ENCODE assay signal across 19 cellular contexts in the genomic region with DNA sequence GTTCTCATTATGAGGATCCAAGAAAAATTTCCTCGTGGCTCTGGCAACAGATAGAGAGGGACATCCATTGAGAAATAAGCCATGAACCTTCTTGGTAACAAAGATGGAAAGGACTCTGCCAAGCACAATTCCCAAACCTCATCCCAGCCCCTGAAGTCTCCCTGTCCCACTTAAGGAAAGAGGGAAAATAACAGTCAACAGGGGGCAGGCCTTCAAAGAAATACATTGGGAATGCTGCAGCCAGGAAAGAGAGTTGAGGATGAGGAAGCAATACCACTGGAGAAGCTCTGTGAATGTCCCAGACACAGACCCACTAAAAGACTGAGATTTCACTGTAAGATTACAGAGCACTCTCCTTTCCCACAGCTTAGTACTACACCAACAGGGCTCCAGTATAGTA.
DNase-seq lines count a peak whose midpoint lies in the region; ATAC-seq and TF ChIP-seq lines count a peak whose summit lies in the region.
"Had no signal": no experiment of that assay in that cellular context is flagged by ENCODE, and none has a peak within 500 bp of the region (broad histone marks: within the 10 kb centered on the region; RNA-seq: fewer than 3 reads in every experiment).

No MANE protein-coding gene starts in this region.

- no peak overlapping the region for H4K8ac ChIP-seq in IMR-90 (ENCODE audit: low read depth in 2 of 2, low read length in 2 of 2)
- no peak overlapping the region for H4K8ac ChIP-seq in mesendoderm (ENCODE audit: low read depth, low read length)

- no peak for TF ChIP-seq CTCF in IMR-90 (conservative IDR thresholded peaks at IDR 0.05; ENCODE audit: low read depth, low read length)
- TF ChIP-seq CTCF in endodermal cell (conservative IDR thresholded peaks at IDR 0.05): peak; percentile 61
- TF ChIP-seq CTCF in chondrocyte (IDR thresholded peaks at IDR 0.05): no peak

- H3K4me3 ChIP-seq in IMR-90 (ENCODE audit: insufficient read depth, low read depth, low read length) (no peak overlapping the region), endodermal cell (ENCODE audit: low read length) (no peak overlapping the region), mesendoderm (ENCODE audit: low read length) (no peak overlapping the region)
- H3K4me3 ChIP-seq: BLaER1 treated with 17β-estradiol and CSF1 and Interleukin-3, amounts not matched to agents 10 nM and 100 nM; GM12878; K562 had no signal

- H2BK20ac ChIP-seq in IMR-90 (ENCODE audit: low read depth, low read length): no peak overlapping the region

- no peaks in the 10 kb centered on the region for H4K20me1 ChIP-seq in IMR-90 (ENCODE audit: insufficient read depth, low read length)
- H4K20me1 ChIP-seq: BLaER1 treated with 17β-estradiol and CSF1 and Interleukin-3, amounts not matched to agents 10 nM and 100 nM had no signal

- no peak for TF ChIP-seq RAD21 in IMR-90 (IDR thresholded peaks at IDR 0.05; ENCODE audit: low read length)

- DNase-seq in activated naive CD8-positive, alpha-beta T cell treated with anti-CD3 and anti-CD28 coated beads for 36 hours: no peak
- DNase-seq in activated naive CD8-positive, alpha-beta T cell treated with anti-CD3 and anti-CD28 coated beads, Interleukin-2, amount 50 U/mL, for 24 hours: no peak
- DNase-seq in IMR-90: no peak
- peak; percentile 54 for DNase-seq in endodermal cell
- peak; percentile 39 for DNase-seq in mesendoderm
- DNase-seq in chondrocyte (ENCODE audit: low spot score): no peak
- no peak for DNase-seq in GF-D8 (lab: John Stamatoyannopoulos, UW)
- no peak for DNase-seq in NCI-H146 (lab: John Stamatoyannopoulos, UW)
- DNase-seq: 8988T; Calu3; CD8-positive, alpha-beta T cell; DMS79 treated with DMSO at 0.1 percent for 48 hours; GOT3; HCEC 1CT had no signal

- no peaks in the 10 kb centered on the region for H3K27me3 Mint-ChIP-seq in activated naive CD8-positive, alpha-beta T cell treated with anti-CD3 and anti-CD28 coated beads for 36 hours
- H3K27me3 Mint-ChIP-seq in activated naive CD8-positive, alpha-beta T cell treated with anti-CD3 and anti-CD28 coated beads, Interleukin-2, amount 50 U/mL, for 24 hours: no peaks in the 10 kb centered on the region
- H3K27me3 Mint-ChIP-seq in endodermal cell (ENCODE audit: insufficient read depth) (no peaks in the 10 kb centered on the region), chondrocyte (ENCODE audit: low read depth) (no peaks in the 10 kb centered on the region)
- H3K27me3 Mint-ChIP-seq: B cell had no signal

- no peak overlapping the region for H3K4ac ChIP-seq in IMR-90 (ENCODE audit: low read depth, low read length)
- no peak overlapping the region for H3K4ac ChIP-seq in mesendoderm (ENCODE audit: low read depth, low read length)

- H3K36me3 ChIP-seq in IMR-90 (ENCODE audit: control insufficient read depth, insufficient read depth, low read length) (no peaks in the 10 kb centered on the region), endodermal cell (ENCODE audit: control insufficient read depth, insufficient read depth, low read length) (no peaks in the 10 kb centered on the region), mesendoderm (ENCODE audit: control insufficient read depth, insufficient read depth, low read length) (no peaks in the 10 kb centered on the region)
- H3K36me3 ChIP-seq: BLaER1 treated with 17β-estradiol and CSF1 and Interleukin-3, amounts not matched to agents 10 nM and 100 nM had no signal

- H3K4me3 Mint-ChIP-seq in activated naive CD8-positive, alpha-beta T cell treated with anti-CD3 and anti-CD28 coated beads for 36 hours: no peak overlapping the region
- H3K4me3 Mint-ChIP-seq in activated naive CD8-positive, alpha-beta T cell treated with anti-CD3 and anti-CD28 coated beads, Interleukin-2, amount 50 U/mL, for 24 hours: no peak overlapping the region
- H3K4me3 Mint-ChIP-seq in endodermal cell (no peak overlapping the region), chondrocyte (ENCODE audit: unreplicated experiment) (no peak overlapping the region)
- H3K4me3 Mint-ChIP-seq: B cell; CD8-positive, alpha-beta T cell had no signal

- no TSS peak for BruUV-seq in IMR-90 (replicated peaks; lab: Mats Ljungman, UMichigan)

- CTCF ChIA-PET in IMR-90 (lab: Yijun Ruan, JAX): no interaction called here

- no peaks in the 10 kb centered on the region for H3K9me1 ChIP-seq in IMR-90 (ENCODE audit: insufficient read depth, low read length)

- no peak overlapping the region for H2AFZ ChIP-seq in IMR-90 (replicated peaks; ENCODE audit: low read length, poor library complexity)

- no peak overlapping the region for H3K14ac ChIP-seq in IMR-90 (replicated peaks; ENCODE audit: low read depth, low read length)

- no peak overlapping the region for H2BK5ac ChIP-seq in IMR-90 (ENCODE audit: low read depth, low read length, poor library complexity, severe bottlenecking)
- no peak overlapping the region for H2BK5ac ChIP-seq in mesendoderm (ENCODE audit: low read length)

- H2BK120ac ChIP-seq in IMR-90 (ENCODE audit: low read depth, low read length) (no peak overlapping the region), mesendoderm (ENCODE audit: low read depth, low read length) (no peak overlapping the region)

- no peak overlapping the region for H2BK15ac ChIP-seq in IMR-90 (ENCODE audit: low read depth, low read length)
- no peak overlapping the region for H2BK15ac ChIP-seq in mesendoderm (replicated peaks; ENCODE audit: low read depth)

- no CpG with 5 or more reads among the region's 1 CpG for WGBS in IMR-90 (ENCODE audit: extremely low coverage in 2 of 2, insufficient read length in 1 of 2), 2 experiments
- 92 to 100% methylated on average over 1 of the region's 1 CpG for WGBS in endodermal cell (ENCODE audit: insufficient coverage in 1 of 2, insufficient read length in 1 of 2), 2 experiments
- WGBS in mesendoderm (ENCODE audit: extremely low coverage, insufficient coverage, low lambda C conversion rate): no CpG with 5 or more reads among the region's 1 CpG

- H2AK5ac ChIP-seq in IMR-90 (ENCODE audit: low read depth, low read length) (no peak overlapping the region), mesendoderm (ENCODE audit: low read length) (no peak overlapping the region)

- H3K23ac ChIP-seq in IMR-90 (ENCODE audit: low read depth, low read length): no peak overlapping the region
- H3K23ac ChIP-seq in mesendoderm (ENCODE audit: low read length): no peak overlapping the region

- H4K5ac ChIP-seq in IMR-90 (ENCODE audit: low read depth, low read length) (peak overlapping the region; percentile 38; the same call in 1 of the 2 replicates), mesendoderm (ENCODE audit: low read length) (no peak overlapping the region)

- no peaks in the 10 kb centered on the region for H3K79me2 ChIP-seq in mesendoderm (ENCODE audit: control insufficient read depth, insufficient read depth, low read length)

- no peaks in the 10 kb centered on the region for H3K9me3 ChIP-seq in IMR-90 (ENCODE audit: control insufficient read depth, insufficient read depth, low read length)
- H3K9me3 ChIP-seq in endodermal cell (ENCODE audit: control insufficient read depth, low read length): no peaks in the 10 kb centered on the region
- H3K9me3 ChIP-seq: BLaER1 treated with 17β-estradiol and CSF1 and Interleukin-3, amounts not matched to agents 10 nM and 100 nM had no signal

- in situ Hi-C loops in IMR-90 (cut with MboI; ENCODE audit: low sequenced_read_pairs): no loop called here

- H3K56ac ChIP-seq in IMR-90 (ENCODE audit: extremely low read depth, insufficient read depth, low read length) (no peak overlapping the region), mesendoderm (ENCODE audit: low read length) (no peak overlapping the region)

- H3K18ac ChIP-seq in IMR-90 (ENCODE audit: low read depth, low read length) (peak overlapping the region; percentile 83), mesendoderm (ENCODE audit: low read length) (no peak overlapping the region)

- H4K91ac ChIP-seq in IMR-90 (ENCODE audit: insufficient read depth, low read depth, low read length): no peak overlapping the region

- no peaks in the 10 kb centered on the region for H3K27me3 ChIP-seq in IMR-90 (ENCODE audit: control insufficient read depth, insufficient read depth, low read length)
- no peaks in the 10 kb centered on the region for H3K27me3 ChIP-seq in endodermal cell (ENCODE audit: control insufficient read depth, insufficient read depth, low read length, poor library complexity, severe bottlenecking)
- no peaks in the 10 kb centered on the region for H3K27me3 ChIP-seq in mesendoderm (ENCODE audit: insufficient read depth, low read length, poor library complexity)
- H3K27me3 ChIP-seq: BLaER1 treated with 17β-estradiol and CSF1 and Interleukin-3, amounts not matched to agents 10 nM and 100 nM had no signal

- POLR2A ChIA-PET in IMR-90 (lab: Charles Lee; ENCODE audit: unreplicated experiment): no interaction called here

- no peak for TF ChIP-seq POLR2A in IMR-90 (IDR thresholded peaks at IDR 0.05; ENCODE audit: low read depth, low read length)

- H3K9ac ChIP-seq in IMR-90 (ENCODE audit: low read depth, low read length) (no peak overlapping the region), endodermal cell (ENCODE audit: extremely low read depth, low read length, poor library complexity, severe bottlenecking) (no peak overlapping the region), mesendoderm (ENCODE audit: low read length) (no peak overlapping the region)
- H3K9ac ChIP-seq: BLaER1 treated with 17β-estradiol and CSF1 and Interleukin-3, amounts not matched to agents 10 nM and 100 nM had no signal

- no peaks in the 10 kb centered on the region for H3K4me1 Mint-ChIP-seq in activated naive CD8-positive, alpha-beta T cell treated with anti-CD3 and anti-CD28 coated beads for 36 hours
- no peaks in the 10 kb centered on the region for H3K4me1 Mint-ChIP-seq in activated naive CD8-positive, alpha-beta T cell treated with anti-CD3 and anti-CD28 coated beads, Interleukin-2, amount 50 U/mL, for 24 hours
- H3K4me1 Mint-ChIP-seq in endodermal cell: no peaks in the 10 kb centered on the region
- no peaks in the 10 kb centered on the region for H3K4me1 Mint-ChIP-seq in chondrocyte (ENCODE audit: low read depth)
- H3K4me1 Mint-ChIP-seq: B cell had no signal

- H3K4me1 ChIP-seq in IMR-90 (ENCODE audit: control insufficient read depth, insufficient read depth, low read length): 0 out of 2 replicates have a peak, but pooled peaks cover 2% of the 10 kb centered on the region
- H3K4me1 ChIP-seq in endodermal cell (ENCODE audit: control insufficient read depth, insufficient read depth, low read length): no peaks in the 10 kb centered on the region
- H3K4me1 ChIP-seq in mesendoderm (ENCODE audit: control insufficient read depth, low read depth, low read length): no peaks in the 10 kb centered on the region

- dilution Hi-C loops in IMR-90 (cut with HindIII; ENCODE audit: low sequenced_read_pairs, unreplicated experiment): no loop called here

- H3K27ac ChIP-seq in IMR-90 (ENCODE audit: insufficient read depth, low read length): no peak overlapping the region
- no peak overlapping the region for H3K27ac ChIP-seq in endodermal cell (ENCODE audit: low read depth, low read length)
- H3K27ac ChIP-seq in mesendoderm (ENCODE audit: low read depth, low read length): no peak overlapping the region
- H3K27ac ChIP-seq: BLaER1 treated with 17β-estradiol and CSF1 and Interleukin-3, amounts not matched to agents 10 nM and 100 nM; HL-60 had no signal

- H3K36me3 Mint-ChIP-seq in activated naive CD8-positive, alpha-beta T cell treated with anti-CD3 and anti-CD28 coated beads for 36 hours: peaks cover 22% of the 10 kb centered on the region
- H3K36me3 Mint-ChIP-seq in activated naive CD8-positive, alpha-beta T cell treated with anti-CD3 and anti-CD28 coated beads, Interleukin-2, amount 50 U/mL, for 24 hours (ENCODE audit: low read depth): peaks cover 15% of the 10 kb centered on the region
- H3K36me3 Mint-ChIP-seq in endodermal cell (ENCODE audit: low read depth) (no peaks in the 10 kb centered on the region), chondrocyte (ENCODE audit: low read depth) (no peaks in the 10 kb centered on the region)

- no peak for ATAC-seq in activated naive CD8-positive, alpha-beta T cell treated with anti-CD3 and anti-CD28 coated beads, Interleukin-2, amount 50 U/mL, for 24 hours
- no peak for ATAC-seq in IMR-90 (ENCODE audit: low read depth)
- ATAC-seq: CD8-positive, alpha-beta T cell; GM12878; K562 had no signal

- peaks cover 3% of the 10 kb centered on the region for H3K9me3 Mint-ChIP-seq in activated naive CD8-positive, alpha-beta T cell treated with anti-CD3 and anti-CD28 coated beads for 36 hours
- peaks cover 7% of the 10 kb centered on the region for H3K9me3 Mint-ChIP-seq in activated naive CD8-positive, alpha-beta T cell treated with anti-CD3 and anti-CD28 coated beads, Interleukin-2, amount 50 U/mL, for 24 hours
- H3K9me3 Mint-ChIP-seq in endodermal cell: no peaks in the 10 kb centered on the region
- no peaks in the 10 kb centered on the region for H3K9me3 Mint-ChIP-seq in chondrocyte (ENCODE audit: low read depth)
- H3K9me3 Mint-ChIP-seq: CD8-positive, alpha-beta T cell had no signal

- no peaks in the 10 kb centered on the region for H3K79me1 ChIP-seq in IMR-90 (ENCODE audit: low read depth in 1 of 2, low read length in 2 of 2)
- no peaks in the 10 kb centered on the region for H3K79me1 ChIP-seq in mesendoderm (ENCODE audit: low read length)

- H2AK9ac ChIP-seq in IMR-90 (replicated peaks; ENCODE audit: low read depth, low read length, poor library complexity): no peak overlapping the region

- intact Hi-C loops in IMR-90 (cut with micrococcal nuclease): no loop called here

- H3K4me2 ChIP-seq in IMR-90 (ENCODE audit: low read depth, low read length) (no peak overlapping the region), mesendoderm (ENCODE audit: low read length) (no peak overlapping the region)
- H3K4me2 ChIP-seq: BLaER1 treated with 17β-estradiol and CSF1 and Interleukin-3, amounts not matched to agents 10 nM and 100 nM had no signal

- H3K27ac Mint-ChIP-seq in activated naive CD8-positive, alpha-beta T cell treated with anti-CD3 and anti-CD28 coated beads for 36 hours: peak overlapping the region; percentile 36
- H3K27ac Mint-ChIP-seq in activated naive CD8-positive, alpha-beta T cell treated with anti-CD3 and anti-CD28 coated beads, Interleukin-2, amount 50 U/mL, for 24 hours: no peak overlapping the region
- H3K27ac Mint-ChIP-seq in endodermal cell: no peak overlapping the region
- no peak overlapping the region for H3K27ac Mint-ChIP-seq in chondrocyte (ENCODE audit: unreplicated experiment)
- H3K27ac Mint-ChIP-seq: B cell; CD8-positive, alpha-beta T cell had no signal

Comparison
In these comparisons a context has a peak if more than half of its experiments do, and no peak if none do; other contexts are left out.
1. DNase-seq: peak in endodermal cell (single experiment) and mesendoderm (single experiment); none in activated naive CD8-positive, alpha-beta T cell treated with anti-CD3 and anti-CD28 coated beads for 36 hours (single experiment), activated naive CD8-positive, alpha-beta T cell treated with anti-CD3 and anti-CD28 coated beads, Interleukin-2, amount 50 U/mL, for 24 hours (single experiment), IMR-90 (single experiment), chondrocyte (single experiment), GF-D8 (single experiment) and NCI-H146 (single experiment).